In genomic region chr6:41338654-41339053, GRCh38 we compare ENCODE assay signal across 23 cellular contexts. TPM values are rescaled to one million over a fixed set of nuclear protein-coding genes. Genes with fewer than 3 reads are reported as not detected.
DNase-seq lines count a peak whose midpoint lies in the region; ATAC-seq, FAIRE-seq and TF ChIP-seq lines count a peak whose summit lies in the region.
"Had no signal": no experiment of that assay in that cellular context is flagged by ENCODE, and none has a peak within 500 bp of the region (broad histone marks: within the 10 kb centered on the region; RNA-seq: fewer than 3 reads in every experiment).

No MANE protein-coding gene starts in this region.

- H3K4me3 ChIP-seq in HEK293 (ENCODE audit: low read depth, low read length), result no peak overlapping the region
- H3K4me3 ChIP-seq in Karpas-422 (ENCODE audit: low read length), result no peak overlapping the region
- H3K4me3 ChIP-seq in K562, result no peak overlapping the region

- no peaks in the 10 kb centered on the region for H3K27me3 ChIP-seq in Karpas-422 (ENCODE audit: low read length)
- peaks cover 46 to 71% of the 10 kb centered on the region in 2 experiments for H3K27me3 ChIP-seq in K562 (ENCODE audit: control insufficient read depth in 2 of 2, insufficient read depth in 2 of 2, low read length in 2 of 2)

- H3K27ac Mint-ChIP-seq in type B pancreatic cell, result no peak overlapping the region
- H3K27ac Mint-ChIP-seq: CD4-positive, alpha-beta memory T cell had no signal

- H3K4me2 ChIP-seq in Karpas-422 (ENCODE audit: low read depth, low read length, poor library complexity, severe bottlenecking), result no peak overlapping the region
- H3K4me2 ChIP-seq in K562 (ENCODE audit: insufficient read depth, low read length), result no peak overlapping the region

- no peaks in the 10 kb centered on the region for H3K9me1 ChIP-seq in K562 (ENCODE audit: control insufficient read depth, insufficient read depth, low read length)

- WGBS in K562 (ENCODE audit: insufficient coverage, low coverage, missing lambda C conversion rate), result 1% methylated on average over 4 of the region's 4 CpGs

- POLR2A ChIA-PET in HEK293 (lab: Yijun Ruan, JAX) (no interaction called here), K562 (lab: Yijun Ruan, JAX) (interaction anchor here (0.6 to 1.7 kb wide), 5 partner anchors 11 to 443 kb away, joined by 3 read pairs; partner anchors contain the start of genes NFYA and OARD1)

- no peak for TF ChIP-seq CTCF in HEK293 (tag by site-specific recombination; IDR thresholded peaks at IDR 0.05)
- no peak for TF ChIP-seq CTCF in K562 (IDR thresholded peaks at IDR 0.05 in 2 of 3, conservative IDR thresholded peaks at IDR 0.05 in 1 of 3; ENCODE audit: insufficient read depth in 2 of 3, low read depth in 1 of 3, low read length in 3 of 3)
- no peak for TF ChIP-seq CTCF in type B pancreatic cell (conservative IDR thresholded peaks at IDR 0.05)

- H3K9me3 Mint-ChIP-seq in type B pancreatic cell, result no peaks in the 10 kb centered on the region
- H3K9me3 Mint-ChIP-seq: CD4-positive, alpha-beta memory T cell had no signal

- H3K27me3 Mint-ChIP-seq in type B pancreatic cell, result peaks cover 17% of the 10 kb centered on the region

- ATAC-seq in K562, result no peak

- no peak for TF ChIP-seq POLR2A in K562 (conservative IDR thresholded peaks at IDR 0.05)

- H3K9me3 ChIP-seq in HEK293 (ENCODE audit: control insufficient read depth, insufficient read depth, low read depth, low read length) (no peaks in the 10 kb centered on the region), Karpas-422 (ENCODE audit: low read length) (no peaks in the 10 kb centered on the region), K562 (replicated peaks; ENCODE audit: control insufficient read depth, insufficient read depth, low read depth, low read length) (no peaks in the 10 kb centered on the region)

- BruUV-seq in K562 (replicated peaks; lab: Mats Ljungman, UMichigan), result no TSS peak

- H3K4me1 ChIP-seq in HEK293 (ENCODE audit: control insufficient read depth, insufficient read depth, low read length), result no peaks in the 10 kb centered on the region; the same call in 1 of the 2 replicates
- no peaks in the 10 kb centered on the region for H3K4me1 ChIP-seq in Karpas-422 (ENCODE audit: low read length)
- no peaks in the 10 kb centered on the region; a peak in 1 of 5 replicates for H3K4me1 ChIP-seq in K562 (replicated peaks in 1 of 2; ENCODE audit: control insufficient read depth in 2 of 2, insufficient read depth in 2 of 2, low read length in 2 of 2)

- H3K36me3 Mint-ChIP-seq in type B pancreatic cell, result no peaks in the 10 kb centered on the region
- H3K36me3 Mint-ChIP-seq: CD4-positive, alpha-beta memory T cell had no signal

- no peak for FAIRE-seq in K562 (lab: Jason Lieb, UNC)
- FAIRE-seq: GM12891, GM18507, H1 had no signal

- in situ Hi-C loops in K562 (cut with MboI), result no loop called here

- intact Hi-C loops in K562 (cut with micrococcal nuclease), result no loop called here
- intact Hi-C loops in posterior cingulate gyrus (cut with DNase I), result no loop called here

- no peak overlapping the region for H3K4me3 Mint-ChIP-seq in type B pancreatic cell
- H3K4me3 Mint-ChIP-seq: CD4-positive, alpha-beta memory T cell had no signal

- H2AFZ ChIP-seq in Karpas-422 (ENCODE audit: low read length) (no peak overlapping the region), K562 (ENCODE audit: low read depth, low read length) (no peak overlapping the region)

- no peak for TF ChIP-seq EP300 in K562 (IDR thresholded peaks at IDR 0.05; ENCODE audit: low read length)

- H3K4me1 Mint-ChIP-seq in type B pancreatic cell (ENCODE audit: unreplicated experiment), result peaks cover 30% of the 10 kb centered on the region

- H3K36me3 ChIP-seq in HEK293 (ENCODE audit: control insufficient read depth in 2 of 2, insufficient read depth in 1 of 2, low read length in 2 of 2) (no peaks in the 10 kb centered on the region), Karpas-422 (ENCODE audit: insufficient read depth, low read length) (no peaks in the 10 kb centered on the region), K562 (ENCODE audit: control insufficient read depth, insufficient read depth, low read length) (no peaks in the 10 kb centered on the region)

- H4K20me1 ChIP-seq in Karpas-422 (ENCODE audit: insufficient read depth, low read depth, low read length) (no peaks in the 10 kb centered on the region), K562 (replicated peaks; ENCODE audit: control insufficient read depth, insufficient read depth, low read length) (peaks cover 4% of the 10 kb centered on the region)

- no peaks in the 10 kb centered on the region for H3K79me2 ChIP-seq in Karpas-422 (ENCODE audit: low read length)
- no peaks in the 10 kb centered on the region for H3K79me2 ChIP-seq in K562 (ENCODE audit: control insufficient read depth, insufficient read depth, low read length)

- CTCF ChIA-PET in HEK293 (lab: Yijun Ruan, JAX), result interaction anchor here (0.5 to 4.6 kb wide), 11 partner anchors 17 to 707 kb away, joined by 3 to 16 read pairs (median 4); no protein-coding TSS in a partner anchor
- CTCF ChIA-PET in K562 (lab: Yijun Ruan, JAX; ENCODE audit: low intra/inter-chr PET ratio), result no interaction called here

- no peak for TF ChIP-seq RAD21 in K562 (CRISPR knock-in tag; conservative IDR thresholded peaks at IDR 0.05 in 1 of 2, IDR thresholded peaks at IDR 0.05 in 1 of 2)

- H3K9ac ChIP-seq in Karpas-422 (ENCODE audit: low read length), result no peak overlapping the region
- H3K9ac ChIP-seq in K562 (ENCODE audit: insufficient read depth in 1 of 2, low read depth in 2 of 2, low read length in 2 of 2), result no peak overlapping the region

- DNase-seq in Karpas-422 (peak; percentile 19), K562 (ENCODE audit: extremely low read depth in 1 of 4, low spot score in 3 of 4) (no peak), posterior cingulate gyrus (no peak), type B pancreatic cell (ENCODE audit: extremely low spot score, unreplicated experiment) (no peak)
- no peak for DNase-seq in activated effector memory CD4-positive, alpha-beta T cell treated with Interleukin-2 at 50 U/mL for 16 hours
- DNase-seq: C1 segment of cervical spinal cord; Calu3; CD4-positive, alpha-beta memory T cell; COR-L47; DMS53; DMS79 treated with DMSO at 0.1 percent for 48 hours; GF-D8; H7; HCEC 1CT had no signal

- H3K27ac ChIP-seq in HEK293 (ENCODE audit: extremely low read depth, low read depth, low read length), result no peak overlapping the region
- no peak overlapping the region for H3K27ac ChIP-seq in Karpas-422 (ENCODE audit: low read length)
- H3K27ac ChIP-seq in K562 (ENCODE audit: extremely low read depth, low read depth, low read length), result no peak overlapping the region

- H3K9me2 ChIP-seq in Karpas-422 (replicated peaks; ENCODE audit: insufficient read depth, low read length), result no peaks in the 10 kb centered on the region

TF ChIP-seq in K562, 482 proteins besides CTCF, POLR2A, EP300 and RAD21 (continues in another document):
- TF ChIP-seq CBX2 (IDR thresholded peaks at IDR 0.05; ENCODE audit: insufficient read depth, low read length, poor library complexity, severe bottlenecking) (peak; percentile 79), ZNF316 (IDR thresholded peaks at IDR 0.05) (peak; percentile 47; the same call in 1 of the 2 replicates), POLR3G (IDR thresholded peaks at IDR 0.05; ENCODE audit: extremely low read depth, insufficient read length, insufficient replicate concordance) (no peak), MTA3 (IDR thresholded peaks at IDR 0.05; ENCODE audit: borderline replicate concordance) (no peak), ZKSCAN3 (CRISPR knock-in tag; IDR thresholded peaks at IDR 0.05) (no peak), BMI1 (IDR thresholded peaks at IDR 0.05; ENCODE audit: low read length) (peak; percentile 36)

RNA-seq across cellular contexts. Expression of gene NCR2, which starts 3.2 kb away (rescaled TPM):
- not detected in 2 replicates for total RNA-seq in Karpas-422 (2014; rRNA removed; shearing (Covaris generic); ENCODE audit: low replicate concordance)
- total RNA-seq in K562 (2011; cell fraction: chromatin; rRNA removed; ENCODE audit: low replicate concordance), result not detected in 2 replicates
- not detected in 2 replicates for total RNA-seq in K562 (2011; cell fraction: nucleolus; rRNA removed)
- total RNA-seq in K562 (2011; cell fraction: nucleoplasm; rRNA removed), result not detected in 2 replicates
- total RNA-seq in K562 (2014; rRNA removed) (not detected in 2 replicates), K562 (2014; rRNA removed; fragmentation: Illumina TruSeq; extraction: Trizol) (not detected in 2 replicates), K562 (2015; rRNA removed; fragmentation: Illumina TruSeq; extraction: Trizol) (not detected in 2 replicates), K562 (2021) (not detected in 2 replicates), type B pancreatic cell (ENCODE audit: low replicate concordance) (not detected in 2 replicates)
- polyA plus RNA-seq in K562 (2011; rRNA removed) (not detected in 2 replicates), K562 (2014; fragmentation: Illumina TruSeq; extraction: Trizol) (not detected in 2 replicates), K562 (2014; fragmentation: Nextera tagmentation; extraction: Ambion mirVana) (not detected), K562 (2014; rRNA removed) (not detected in 2 replicates)
- polyA plus RNA-seq in K562 (2011; cell fraction: cytosol; rRNA removed), result not detected in 2 replicates
- polyA plus RNA-seq in K562 (2011; cell fraction: nucleus; rRNA removed), result not detected in 2 replicates
- polyA plus RNA-seq in K562 (2012), result not detected in 2 replicates
- not detected in 2 replicates for polyA minus RNA-seq in K562 (2011; rRNA and poly(A)+ RNA removed)
- not detected in 2 replicates for polyA minus RNA-seq in K562 (2011; cell fraction: cytosol; rRNA and poly(A)+ RNA removed)
- not detected in 2 replicates for polyA minus RNA-seq in K562 (2011; cell fraction: nucleus; rRNA and poly(A)+ RNA removed)
- total RNA-seq: A172; A673; Calu3; CD4-positive, alpha-beta memory T cell; Daoy; G401; H1; H7 had no signal
- polyA plus RNA-seq: BJ; CD4-positive, alpha-beta memory T cell; H1 had no signal

RNA-seq across cellular contexts. Expression of gene TREM1, which starts 52.2 kb away (rescaled TPM):
- not detected in 2 replicates for total RNA-seq in Karpas-422 (2014; rRNA removed; shearing (Covaris generic); ENCODE audit: low replicate concordance)
- total RNA-seq in K562 (2011; cell fraction: chromatin; rRNA removed; ENCODE audit: low replicate concordance), result not detected in 2 replicates
- total RNA-seq in K562 (2011; cell fraction: nucleolus; rRNA removed), result not detected in 2 replicates
- not detected in 2 replicates for total RNA-seq in K562 (2011; cell fraction: nucleoplasm; rRNA removed)
- total RNA-seq in K562 (2014; rRNA removed) (not detected in 2 replicates), K562 (2014; rRNA removed; fragmentation: Illumina TruSeq; extraction: Trizol) (not detected in 2 replicates), K562 (2015; rRNA removed; fragmentation: Illumina TruSeq; extraction: Trizol) (not detected in 2 replicates), K562 (2021) (not detected in 2 replicates), type B pancreatic cell (ENCODE audit: low replicate concordance) (not detected in 2 replicates)
- polyA plus RNA-seq in K562 (2011; rRNA removed) (not detected in 2 replicates), K562 (2014; fragmentation: Illumina TruSeq; extraction: Trizol) (not detected in 2 replicates), K562 (2014; fragmentation: Nextera tagmentation; extraction: Ambion mirVana) (not detected), K562 (2014; rRNA removed) (not detected in 2 replicates)
- polyA plus RNA-seq in K562 (2011; cell fraction: cytosol; rRNA removed), result not detected in 2 replicates
- polyA plus RNA-seq in K562 (2011; cell fraction: nucleus; rRNA removed), result not detected in 2 replicates
- 0.55 TPM in 1 of 2 replicates, not detected in the other for polyA plus RNA-seq in K562 (2012)
- not detected in 2 replicates for polyA minus RNA-seq in K562 (2011; rRNA and poly(A)+ RNA removed)
- not detected in 2 replicates for polyA minus RNA-seq in K562 (2011; cell fraction: cytosol; rRNA and poly(A)+ RNA removed)
- polyA minus RNA-seq in K562 (2011; cell fraction: nucleus; rRNA and poly(A)+ RNA removed), result not detected in 2 replicates
- total RNA-seq: A172; A673; CD4-positive, alpha-beta memory T cell; Daoy; G401; H1; H7 had no signal
- polyA plus RNA-seq: CD4-positive, alpha-beta memory T cell; H1 had no signal
